ENCODE assay signal across 14 cellular contexts in the genomic region with DNA sequence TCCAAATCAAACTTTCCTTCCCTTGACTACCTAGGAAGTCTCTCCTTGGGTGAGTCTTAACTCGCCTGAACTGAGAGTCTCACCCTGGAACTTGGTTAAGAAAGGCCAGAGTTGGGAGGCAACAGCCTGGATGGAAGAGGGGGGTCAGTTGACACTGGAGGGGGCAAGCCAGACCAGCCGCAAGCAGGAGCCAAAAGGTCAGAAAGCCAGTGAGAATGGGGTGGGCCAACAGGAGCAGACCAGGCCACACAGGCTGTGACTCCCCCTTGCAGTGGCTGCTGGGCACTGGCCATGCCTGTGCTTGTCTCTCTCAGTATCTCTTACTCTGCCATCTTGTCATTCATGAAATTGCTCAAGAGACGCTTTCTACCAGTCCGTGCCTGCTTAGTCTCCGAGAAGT. TPM values are rescaled to one million over a fixed set of nuclear protein-coding genes. Genes with fewer than 3 reads are reported as not detected.
DNase-seq lines count a peak whose midpoint lies in the region; ATAC-seq, FAIRE-seq and TF ChIP-seq lines count a peak whose summit lies in the region.
"Had no signal": no experiment of that assay in that cellular context is flagged by ENCODE, and none has a peak within 500 bp of the region (broad histone marks: within the 10 kb centered on the region; RNA-seq: fewer than 3 reads in every experiment).

No MANE protein-coding gene starts in this region.

- no peaks in the 10 kb centered on the region for H3K27me3 ChIP-seq in heart right ventricle
- no peaks in the 10 kb centered on the region for H3K27me3 ChIP-seq in bronchial epithelial cell (ENCODE audit: control insufficient read depth, insufficient read depth, low read length)
- no peaks in the 10 kb centered on the region for H3K27me3 ChIP-seq in uterus
- H3K27me3 ChIP-seq: body of pancreas, neural progenitor cell had no signal

- POLR2A ChIA-PET in naive thymus-derived CD8-positive, alpha-beta T cell (lab: Charles Lee) = interaction anchor here (1.0 to 1.8 kb wide), 6 partner anchors 13 to 370 kb away, joined by 3 to 12 read pairs (median 4); a partner anchor contains a TSS

- H3K36me3 ChIP-seq in heart right ventricle (no peaks in the 10 kb centered on the region), bronchial epithelial cell (ENCODE audit: control insufficient read depth, insufficient read depth, low read length) (no peaks in the 10 kb centered on the region), uterus (no peaks in the 10 kb centered on the region)
- H3K36me3 ChIP-seq: neural progenitor cell had no signal

- WGBS in heart right ventricle, 2 donors = 77 to 87% methylated on average over 5 of the region's 5 CpGs

- no peak for TF ChIP-seq POLR2A in uterus (IDR thresholded peaks at IDR 0.05)

- DNase-seq in heart right ventricle (no peak), left cardiac atrium (no peak), bronchial epithelial cell (ENCODE audit: low read depth) (peak; percentile 9), uterus (no peak), SHP77 treated with DMSO at 0.1 percent for 48 hours (lab: John Stamatoyannopoulos, UW) (no peak)
- no peak for DNase-seq in naive thymus-derived CD8-positive, alpha-beta T cell
- no peak for DNase-seq in effector CD4-positive, alpha-beta T cell
- DNase-seq: activated CD4-positive, alpha-beta T cell treated with anti-CD3 and anti-CD28 coated beads, Interleukin-2, amount 50 U/mL, for 48 hours; body of pancreas; erythroblast; NCI-H1048; NCI-H526 had no signal

- H3K27ac ChIP-seq in heart right ventricle = peak overlapping the region; percentile 59 to 89 (median 84)
- H3K27ac ChIP-seq in uterus = peak overlapping the region; percentile 77 to 83
- H3K27ac ChIP-seq: neural progenitor cell had no signal

- H3K36me3 Mint-ChIP-seq in naive thymus-derived CD8-positive, alpha-beta T cell = peaks cover 0 to 9% (median 7%) of the 10 kb centered on the region in 3 donors

- H3K27me3 Mint-ChIP-seq in naive thymus-derived CD8-positive, alpha-beta T cell = no peaks in the 10 kb centered on the region

- H3K4me1 ChIP-seq in heart right ventricle (peaks cover 37 to 98% (median 82%) of the 10 kb centered on the region in 9 donors), uterus (peaks cover 1 to 11% of the 10 kb centered on the region in 2 donors)

- peaks cover 50 to 94% (median 88%) of the 10 kb centered on the region in 4 donors for H3K4me1 Mint-ChIP-seq in naive thymus-derived CD8-positive, alpha-beta T cell

- intact Hi-C loops in heart right ventricle (cut with DNase I) (loop anchor here in 3 of 10 donors (5.0 kb wide), 1 partner anchor 35 kb away; no protein-coding TSS in a partner anchor), left cardiac atrium (cut with DNase I) (no loop called here), uterus (cut with DNase I; ENCODE audit: low total_unique reads) (no loop called here)

- H3K9me3 ChIP-seq in heart right ventricle (peaks cover 0 to 4% (median 0%) of the 10 kb centered on the region in 11 donors), uterus (no peaks in the 10 kb centered on the region)
- H3K9me3 ChIP-seq: body of pancreas had no signal

- peak overlapping the region; percentile 22 to 81 (median 70) for H3K4me3 Mint-ChIP-seq in naive thymus-derived CD8-positive, alpha-beta T cell
- H3K4me3 Mint-ChIP-seq: neural progenitor cell had no signal

- H3K9me3 Mint-ChIP-seq in naive thymus-derived CD8-positive, alpha-beta T cell = peaks cover 0 to 4% (median 1%) of the 10 kb centered on the region in 9 donors

- ATAC-seq in heart right ventricle = no peak
- ATAC-seq in left cardiac atrium = no peak
- no peak for ATAC-seq in naive thymus-derived CD8-positive, alpha-beta T cell
- ATAC-seq in HG02763 (IDR thresholded peaks at IDR 0.05; ENCODE audit: unreplicated experiment) = no peak
- ATAC-seq: body of pancreas had no signal

- H3K27ac Mint-ChIP-seq in naive thymus-derived CD8-positive, alpha-beta T cell = peak overlapping the region; percentile 91 to 98 (median 96)
- H3K27ac Mint-ChIP-seq: neural progenitor cell had no signal

- H3K4me3 ChIP-seq in heart right ventricle (no peak overlapping the region), bronchial epithelial cell (ENCODE audit: low read depth, low read length) (no peak overlapping the region), uterus (no peak overlapping the region)
- H3K4me3 ChIP-seq: body of pancreas, neural progenitor cell had no signal

- no peak for TF ChIP-seq CTCF in heart right ventricle (IDR thresholded peaks at IDR 0.05)
- TF ChIP-seq CTCF in bronchial epithelial cell (IDR thresholded peaks at IDR 0.05; ENCODE audit: insufficient read depth, low read length, severe bottlenecking) = no peak
- no peak for TF ChIP-seq CTCF in uterus (IDR thresholded peaks at IDR 0.05)

- FAIRE-seq in bronchial epithelial cell (lab: Jason Lieb, UNC) = no peak

RNA-seq across cellular contexts. Expression of a gene that starts 32.9 kb away (rescaled TPM):
- 10 to 100 TPM; 25.1 to 34.9 (median 29.4) TPM for total RNA-seq in heart right ventricle
- 10 to 100 TPM; 11.5 to 12.8 TPM for polyA plus RNA-seq in heart right ventricle
- 10 to 100 TPM; 23.1 to 29.4 TPM for total RNA-seq in left cardiac atrium
- 5.8 and 9.2 TPM in 2 replicates for total RNA-seq in bronchial epithelial cell
- 100 to 1,000 TPM; 102 to 110 TPM for total RNA-seq in naive thymus-derived CD8-positive, alpha-beta T cell
- polyA plus RNA-seq in naive thymus-derived CD8-positive, alpha-beta T cell = 10 to 100 TPM; 21.9 to 51.1 (median 33.5) TPM
- 10 to 100 TPM; 18.4 to 89.4 (median 40.9) TPM for total RNA-seq in uterus
